21 cellular contexts compared by ENCODE assay signal in the genomic region with DNA sequence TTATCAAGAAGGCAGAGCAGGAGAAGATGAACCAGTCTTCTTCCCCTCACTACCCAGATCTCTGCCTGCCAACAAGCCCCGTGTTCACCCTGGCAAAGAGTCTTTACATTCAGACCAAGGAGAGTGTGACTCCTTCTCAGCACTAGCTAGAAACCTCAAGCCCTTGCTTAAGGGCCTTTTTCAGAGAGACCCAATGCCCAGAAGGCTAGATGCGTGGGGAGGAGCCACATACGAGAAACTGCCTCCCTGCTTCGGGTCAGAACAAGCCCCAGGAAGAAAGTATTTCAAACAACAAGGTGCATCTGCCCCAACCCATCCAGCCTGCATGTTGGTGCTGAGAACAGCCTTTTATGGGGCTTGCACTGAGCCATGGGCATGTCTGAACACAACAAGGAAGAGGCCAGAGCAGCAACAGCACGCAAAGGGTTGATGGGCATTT.
A peak's percentile ranks its signal among the peaks of the same experiment; 100 is the strongest.
DNase-seq lines count a peak whose midpoint lies in the region; TF ChIP-seq lines count a peak whose summit lies in the region.
"Had no signal": no experiment of that assay in that cellular context is flagged by ENCODE, and none has a peak within 500 bp of the region (broad histone marks: within the 10 kb centered on the region; RNA-seq: fewer than 3 reads in every experiment).

No MANE protein-coding gene starts in this region.

- TF ChIP-seq POLR2A in esophagus squamous epithelium (IDR thresholded peaks at IDR 0.05): peak in 1 of 4 donors; percentile 28

- peak overlapping the region; percentile 82 for H2BK5ac ChIP-seq in trophoblast cell (ENCODE audit: low read depth, low read length, poor library complexity)

- H2BK12ac ChIP-seq in trophoblast cell (ENCODE audit: low read length): peak overlapping the region; percentile 79

- peaks cover 0 to 20% (median 0%) of the 10 kb centered on the region in 3 donors for H3K36me3 ChIP-seq in esophagus squamous epithelium
- peaks cover 9 to 10% of the 10 kb centered on the region in 2 experiments for H3K36me3 ChIP-seq in trophoblast cell (ENCODE audit: control insufficient read depth in 1 of 2, insufficient read depth in 2 of 2, low read length in 2 of 2)
- no peaks in the 10 kb centered on the region for H3K36me3 ChIP-seq in BE2C
- H3K36me3 ChIP-seq in CD8-positive, alpha-beta memory T cell (ENCODE audit: insufficient read depth, low read length): no peaks in the 10 kb centered on the region
- H3K36me3 ChIP-seq: BLaER1 treated with 17β-estradiol and CSF1 and Interleukin-3, amounts not matched to agents 10 nM and 100 nM; right atrium auricular region had no signal

- H3K14ac ChIP-seq in trophoblast cell (ENCODE audit: low read length): peak overlapping the region; percentile 10

- peaks cover 12 to 27% of the 10 kb centered on the region in 2 donors for H3K27me3 Mint-ChIP-seq in CD8-positive, alpha-beta memory T cell

- H3K4me3 Mint-ChIP-seq in CD8-positive, alpha-beta memory T cell: no peak overlapping the region
- H3K4me3 Mint-ChIP-seq: activated naive CD4-positive, alpha-beta T cell treated with anti-CD3 and anti-CD28 coated beads, Interleukin-2, amount 10 ng/mL, durations not matched to agents 7 days and 5 days; memory B cell had no signal

- peaks cover 73% of the 10 kb centered on the region for H3K79me1 ChIP-seq in trophoblast cell (ENCODE audit: low read length)

- H3K4me1 Mint-ChIP-seq in CD8-positive, alpha-beta memory T cell: no peaks in the 10 kb centered on the region
- H3K4me1 Mint-ChIP-seq: memory B cell had no signal

- H3K4me3 ChIP-seq in esophagus squamous epithelium (peak overlapping the region; percentile 58 to 75 (median 63)), trophoblast cell (ENCODE audit: low read depth, low read length) (no peak overlapping the region), BE2C (ENCODE audit: low read depth, low read length) (no peak overlapping the region)
- no peak overlapping the region for H3K4me3 ChIP-seq in CD8-positive, alpha-beta memory T cell (ENCODE audit: low read length)
- H3K4me3 ChIP-seq: BLaER1 treated with 17β-estradiol and CSF1 and Interleukin-3, amounts not matched to agents 10 nM and 100 nM; right atrium auricular region had no signal

- H3K27me3 ChIP-seq in esophagus squamous epithelium: no peaks in the 10 kb centered on the region
- H3K27me3 ChIP-seq in trophoblast cell (ENCODE audit: insufficient read depth, low read length): no peaks in the 10 kb centered on the region
- no peaks in the 10 kb centered on the region for H3K27me3 ChIP-seq in BE2C
- H3K27me3 ChIP-seq in CD8-positive, alpha-beta memory T cell (ENCODE audit: insufficient read depth, low read length, poor library complexity, severe bottlenecking): no peaks in the 10 kb centered on the region
- H3K27me3 ChIP-seq: right atrium auricular region had no signal

- H3K9ac ChIP-seq in trophoblast cell (ENCODE audit: low read length): peak overlapping the region; percentile 2
- H3K9ac ChIP-seq: BLaER1 treated with 17β-estradiol and CSF1 and Interleukin-3, amounts not matched to agents 10 nM and 100 nM had no signal

- peak overlapping the region; percentile 33 for H2BK120ac ChIP-seq in trophoblast cell (ENCODE audit: insufficient read depth, low read length, poor library complexity)

- peak overlapping the region; percentile 13 for H3K23ac ChIP-seq in trophoblast cell (ENCODE audit: low read length)

- POLR2A ChIA-PET in RWPE1 (lab: Yijun Ruan, JAX; ENCODE audit: low non-redundant PET): interaction anchor here (0.7 to 5.6 kb wide), 5 partner anchors 15 to 66 kb away, joined by 3 to 67 read pairs (median 4); no protein-coding TSS in a partner anchor
- POLR2A ChIA-PET in CD8-positive, alpha-beta memory T cell (lab: Charles Lee): no interaction called here

- H3K9me3 Mint-ChIP-seq in CD8-positive, alpha-beta memory T cell: peaks cover 0 to 1% (median 0%) of the 10 kb centered on the region in 5 donors
- H3K9me3 Mint-ChIP-seq: activated naive CD4-positive, alpha-beta T cell treated with anti-CD3 and anti-CD28 coated beads, Interleukin-2, amount 10 ng/mL, durations not matched to agents 7 days and 5 days; memory B cell had no signal

- H2AK5ac ChIP-seq in trophoblast cell (ENCODE audit: low read length): peak overlapping the region; percentile 60

- peak overlapping the region; percentile 100 for H3K27ac ChIP-seq in RWPE1
- peak overlapping the region; percentile 89 to 96 (median 94) for H3K27ac ChIP-seq in esophagus squamous epithelium
- peak overlapping the region; percentile 99 for H3K27ac ChIP-seq in trophoblast cell (ENCODE audit: low read depth, low read length)
- H3K27ac ChIP-seq in CD8-positive, alpha-beta memory T cell (ENCODE audit: low read depth, low read length): no peak overlapping the region
- H3K27ac ChIP-seq: BLaER1 treated with 17β-estradiol and CSF1 and Interleukin-3, amounts not matched to agents 10 nM and 100 nM; right atrium auricular region had no signal

- H3K79me2 ChIP-seq in trophoblast cell (ENCODE audit: control insufficient read depth, insufficient read depth, low read length, poor library complexity): peaks cover 35% of the 10 kb centered on the region

- H4K91ac ChIP-seq in trophoblast cell (ENCODE audit: low read depth, low read length): peak overlapping the region; percentile 48

- peak overlapping the region; percentile 5 for H4K8ac ChIP-seq in trophoblast cell (ENCODE audit: low read depth, low read length)

- DNase-seq in ELF-1 (ENCODE audit: low read depth, low spot score): peak; percentile 34
- DNase-seq in RWPE1 (ENCODE audit: low spot score): peak; percentile 10
- no peak for DNase-seq in esophagus squamous epithelium (lab: John Stamatoyannopoulos, UW)
- DNase-seq in trophoblast cell: no peak
- DNase-seq in NCI-H446 (lab: John Stamatoyannopoulos, UW): no peak
- no peak for DNase-seq in GM13976 (ENCODE audit: low spot score)
- no peak for DNase-seq in BE2C
- DNase-seq in CD8-positive, alpha-beta memory T cell: no peak
- DNase-seq: activated CD4-positive, alpha-beta T cell treated with anti-CD3 and anti-CD28 coated beads for 4 hours; activated naive CD4-positive, alpha-beta T cell treated with anti-CD3 and anti-CD28 coated beads, Interleukin-2, amount 10 ng/mL, durations not matched to agents 7 days and 5 days; anterior cingulate cortex; effector CD4-positive, alpha-beta T cell; GDM1; KBM-7; NCI-H748 treated with DMSO at 0.1 percent for 48 hours; occipital lobe; SHP77 treated with DMSO at 0.1 percent for 48 hours; T-helper 1 cell had no signal

- intact Hi-C loops in esophagus squamous epithelium (cut with DNase I): no loop called here

- 42 to 45% methylated on average over 4 to 5 of the region's 5 CpGs for WGBS in esophagus squamous epithelium, 2 donors
- WGBS in trophoblast cell (ENCODE audit: extremely low coverage, insufficient coverage, insufficient read length): no CpG with 5 or more reads among the region's 5 CpGs

- peak overlapping the region; percentile 89 for H3K18ac ChIP-seq in trophoblast cell (ENCODE audit: low read length)

- TF ChIP-seq CTCF in RWPE1 (conservative IDR thresholded peaks at IDR 0.05; ENCODE audit: low read depth) (no peak), esophagus squamous epithelium (IDR thresholded peaks at IDR 0.05) (no peak), GM13976 (IDR thresholded peaks at IDR 0.05; ENCODE audit: borderline replicate concordance, control extremely low read depth, extremely low read depth, insufficient read depth, missing control alignments) (no peak), BE2C (IDR thresholded peaks at IDR 0.05; ENCODE audit: low read depth, low read length) (no peak)

- no peaks in the 10 kb centered on the region for H3K9me3 ChIP-seq in esophagus squamous epithelium
- no peaks in the 10 kb centered on the region for H3K9me3 ChIP-seq in trophoblast cell (ENCODE audit: insufficient read depth, low read depth, low read length)
- no peaks in the 10 kb centered on the region for H3K9me3 ChIP-seq in BE2C
- no peaks in the 10 kb centered on the region for H3K9me3 ChIP-seq in CD8-positive, alpha-beta memory T cell (ENCODE audit: low read length)
- H3K9me3 ChIP-seq: BLaER1 treated with 17β-estradiol and CSF1 and Interleukin-3, amounts not matched to agents 10 nM and 100 nM; right atrium auricular region had no signal

- H3K4me1 ChIP-seq in esophagus squamous epithelium: peaks cover 0 to 63% (median 0%) of the 10 kb centered on the region in 3 donors
- H3K4me1 ChIP-seq in trophoblast cell (ENCODE audit: control insufficient read depth in 1 of 2, insufficient read depth in 2 of 2, low read length in 2 of 2): peaks cover 32 to 52% of the 10 kb centered on the region in 2 experiments
- no peaks in the 10 kb centered on the region for H3K4me1 ChIP-seq in BE2C
- no peaks in the 10 kb centered on the region for H3K4me1 ChIP-seq in CD8-positive, alpha-beta memory T cell (ENCODE audit: insufficient read depth, low read length)
- H3K4me1 ChIP-seq: right atrium auricular region had no signal

- no peak overlapping the region for H3K27ac Mint-ChIP-seq in CD8-positive, alpha-beta memory T cell
- H3K27ac Mint-ChIP-seq: activated naive CD4-positive, alpha-beta T cell treated with anti-CD3 and anti-CD28 coated beads, Interleukin-2, amount 10 ng/mL, durations not matched to agents 7 days and 5 days; memory B cell had no signal

- H3K4me2 ChIP-seq in trophoblast cell (ENCODE audit: low read length): peak overlapping the region; percentile 53
- H3K4me2 ChIP-seq: BLaER1 treated with 17β-estradiol and CSF1 and Interleukin-3, amounts not matched to agents 10 nM and 100 nM had no signal

- CTCF ChIA-PET in RWPE1 (lab: Yijun Ruan, JAX): no interaction called here
- CTCF ChIA-PET in CD8-positive, alpha-beta memory T cell (lab: Charles Lee): no interaction called here

- H2AFZ ChIP-seq in trophoblast cell (ENCODE audit: insufficient read depth, low read length, poor library complexity): peak overlapping the region; percentile 25

- peak overlapping the region; percentile 39 for H4K12ac ChIP-seq in trophoblast cell (ENCODE audit: low read depth, low read length)

- peak overlapping the region; percentile 69 for H3K4ac ChIP-seq in trophoblast cell (ENCODE audit: low read depth, low read length)

- H3K36me3 Mint-ChIP-seq in CD8-positive, alpha-beta memory T cell: no peaks in the 10 kb centered on the region
- H3K36me3 Mint-ChIP-seq: activated naive CD4-positive, alpha-beta T cell treated with anti-CD3 and anti-CD28 coated beads, Interleukin-2, amount 10 ng/mL, durations not matched to agents 7 days and 5 days; memory B cell had no signal

- in situ Hi-C loops in GM13976 (cut with MboI; ENCODE audit: low sequenced_read_pairs, unreplicated experiment): no loop called here

Comparison
In these comparisons a context has a peak if more than half of its experiments do, and no peak if none do; other contexts are left out.
1. DNase-seq: peak in ELF-1 (single experiment) and RWPE1 (single experiment); none in esophagus squamous epithelium (single experiment), trophoblast cell (0 of 2), NCI-H446 (0 of 2), GM13976 (single experiment), BE2C (single experiment) and CD8-positive, alpha-beta memory T cell (0 of 5).
2. H3K4me3 ChIP-seq: peak in esophagus squamous epithelium (4 of 4); none in trophoblast cell (single experiment), BE2C (single experiment) and CD8-positive, alpha-beta memory T cell (single experiment).